ENCODE assay signal across 16 cellular contexts in the genomic region with DNA sequence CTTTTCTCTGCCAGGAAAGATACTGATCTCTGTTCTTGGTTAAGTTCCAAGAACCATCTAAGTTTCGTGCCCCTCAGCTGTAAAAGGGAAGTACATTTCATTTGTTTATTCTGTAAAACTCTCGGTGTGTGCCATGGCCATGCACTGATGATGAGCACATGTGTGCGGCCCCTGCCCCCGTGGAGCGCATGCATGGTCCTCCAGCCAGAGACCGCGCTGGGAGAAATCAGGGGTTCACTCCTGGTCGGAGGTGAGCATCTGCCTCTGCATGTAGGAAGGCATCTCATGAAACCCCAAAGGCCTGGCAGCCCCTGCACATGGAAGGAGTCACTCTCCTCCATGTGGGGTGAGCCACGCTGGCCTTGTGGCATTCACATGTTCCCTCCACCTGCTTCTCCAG.
DNase-seq lines count a peak whose midpoint lies in the region; ATAC-seq and TF ChIP-seq lines count a peak whose summit lies in the region.
"Had no signal": no experiment of that assay in that cellular context is flagged by ENCODE, and none has a peak within 500 bp of the region (broad histone marks: within the 10 kb centered on the region; RNA-seq: fewer than 3 reads in every experiment).

No MANE protein-coding gene starts in this region.

- H3K36me3 ChIP-seq in left ventricle myocardium inferior = no peaks in the 10 kb centered on the region
- no peaks in the 10 kb centered on the region for H3K36me3 ChIP-seq in transverse colon
- H3K36me3 ChIP-seq: thoracic aorta had no signal

- no peak overlapping the region for H3K27ac Mint-ChIP-seq in activated naive CD4-positive, alpha-beta T cell treated with anti-CD3 and anti-CD28 coated beads, Interleukin-2, amount 10 ng/mL, durations not matched to agents 7 days and 5 days

- TF ChIP-seq CTCF in left ventricle myocardium inferior (IDR thresholded peaks at IDR 0.05; ENCODE audit: borderline replicate concordance) = no peak
- TF ChIP-seq CTCF in omental fat pad (IDR thresholded peaks at IDR 0.05) = no peak
- no peak for TF ChIP-seq CTCF in transverse colon (IDR thresholded peaks at IDR 0.05)

- H3K27me3 ChIP-seq in left ventricle myocardium inferior (ENCODE audit: low read depth) (peaks cover 28% of the 10 kb centered on the region), transverse colon (no peaks in the 10 kb centered on the region)

- peaks cover 14% of the 10 kb centered on the region for H3K4me1 Mint-ChIP-seq in activated naive CD4-positive, alpha-beta T cell treated with anti-CD3 and anti-CD28 coated beads, Interleukin-2, amount 10 ng/mL, durations not matched to agents 7 days and 5 days

- TF ChIP-seq EP300 in transverse colon (IDR thresholded peaks at IDR 0.05; ENCODE audit: low read depth) = no peak

- H3K4me3 Mint-ChIP-seq in activated naive CD4-positive, alpha-beta T cell treated with anti-CD3 and anti-CD28 coated beads, Interleukin-2, amount 10 ng/mL, durations not matched to agents 7 days and 5 days = no peak overlapping the region

- TF ChIP-seq POLR2A in transverse colon (IDR thresholded peaks at IDR 0.05) = no peak

- H3K9me3 ChIP-seq in left ventricle myocardium inferior (replicated peaks) (no peaks in the 10 kb centered on the region), transverse colon (no peaks in the 10 kb centered on the region)
- H3K9me3 ChIP-seq: thoracic aorta had no signal

- ATAC-seq in left ventricle myocardium superior (peak; percentile 19), omental fat pad (ENCODE audit: low FRiP score) (no peak)
- ATAC-seq: esophagus mucosa had no signal

- H3K27ac ChIP-seq in left ventricle myocardium inferior (replicated peaks) (no peak overlapping the region), transverse colon (no peak overlapping the region)
- H3K27ac ChIP-seq: thoracic aorta had no signal

- DNase-seq in left ventricle myocardium superior (no peak), left ventricle myocardium inferior (no peak), medulla oblongata (ENCODE audit: extremely low spot score) (peak; percentile 40), omental fat pad (ENCODE audit: low spot score) (no peak), transverse colon (no peak), NCI-H226 (no peak)
- no peak for DNase-seq in activated naive CD4-positive, alpha-beta T cell treated with anti-CD3 and anti-CD28 coated beads, Interleukin-2, amount 10 ng/mL, durations not matched to agents 7 days and 5 days
- DNase-seq: activated gamma-delta T cell treated with Interleukin-2 at 50 U/mL for 16 hours, islet precursor cell, NCI-H1105, NCI-H2171, T1000 had no signal

- no peak overlapping the region for H3K4me3 ChIP-seq in left ventricle myocardium inferior
- H3K4me3 ChIP-seq in transverse colon = no peak overlapping the region

- H3K36me3 Mint-ChIP-seq in activated naive CD4-positive, alpha-beta T cell treated with anti-CD3 and anti-CD28 coated beads, Interleukin-2, amount 10 ng/mL, durations not matched to agents 7 days and 5 days = no peaks in the 10 kb centered on the region
- H3K36me3 Mint-ChIP-seq: brain had no signal

- CTCF ChIA-PET in activated naive CD4-positive, alpha-beta T cell treated with anti-CD3 and anti-CD28 coated beads, Interleukin-2, amount 10 ng/mL, durations not matched to agents 7 days and 5 days (lab: Charles Lee) = no interaction called here

- H3K4me1 ChIP-seq in left ventricle myocardium inferior (no peaks in the 10 kb centered on the region), transverse colon (no peaks in the 10 kb centered on the region)

- intact Hi-C loops in left ventricle myocardium superior (cut with micrococcal nuclease) (no loop called here), left ventricle myocardium inferior (cut with micrococcal nuclease) (no loop called here), transverse colon (cut with DNase I; ENCODE audit: low total_unique reads) (no loop called here)

- peaks cover 68% of the 10 kb centered on the region for H3K27me3 Mint-ChIP-seq in activated naive CD4-positive, alpha-beta T cell treated with anti-CD3 and anti-CD28 coated beads, Interleukin-2, amount 10 ng/mL, durations not matched to agents 7 days and 5 days

- no peaks in the 10 kb centered on the region for H3K9me3 Mint-ChIP-seq in activated naive CD4-positive, alpha-beta T cell treated with anti-CD3 and anti-CD28 coated beads, Interleukin-2, amount 10 ng/mL, durations not matched to agents 7 days and 5 days

- in situ Hi-C loops in transverse colon (cut with MboI; ENCODE audit: low pct_ligation_motif_present in 1 of 4, low pct_unique_long_range_greater_than_20kb in 1 of 4, low sequenced_read_pairs in 3 of 4) = no loop called here

- 27 to 64% methylated on average over 2 to 9 of the region's 9 CpGs for WGBS in transverse colon (ENCODE audit: low coverage in 1 of 2), 2 donors

TF ChIP-seq in PFSK-1, 5 proteins besides CTCF, POLR2A, EP300 and RAD21:
- no peak for TF ChIP-seq TAF1 (IDR thresholded peaks at IDR 0.05; ENCODE audit: borderline replicate concordance, insufficient read depth, low read length)
- peak; percentile 6 for TF ChIP-seq FOXP2 (optimal IDR thresholded peaks at IDR 0.05; ENCODE audit: borderline replicate concordance, extremely low read depth, extremely low read length, insufficient read depth)
- no peak for TF ChIP-seq POLR2AphosphoS5 (IDR thresholded peaks at IDR 0.05; ENCODE audit: low read depth, low read length)
